ENCODE assay signal across 13 cellular contexts in the genomic region with DNA sequence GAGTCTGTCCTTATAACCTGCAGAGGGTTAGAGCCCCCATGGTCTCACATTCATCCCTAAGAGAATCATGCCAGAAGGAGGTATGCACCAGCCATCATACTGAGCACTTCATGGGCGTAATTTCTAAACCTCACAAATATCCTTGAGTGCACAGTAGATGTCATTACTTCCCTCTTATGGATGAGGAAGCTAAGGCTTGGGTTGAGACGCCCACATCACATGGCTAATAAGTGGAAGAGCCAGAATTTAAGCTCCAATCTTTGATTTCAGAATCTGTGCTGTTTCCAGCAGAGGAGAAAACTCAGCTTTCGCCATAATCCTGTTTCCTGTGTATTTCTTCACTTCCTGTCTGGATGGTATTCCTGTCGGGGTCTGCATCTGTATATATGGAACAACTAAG. TPM values are rescaled to one million over a fixed set of nuclear protein-coding genes. Genes with fewer than 3 reads are reported as not detected.
DNase-seq lines count a peak whose midpoint lies in the region; ATAC-seq and TF ChIP-seq lines count a peak whose summit lies in the region.
"Had no signal": no experiment of that assay in that cellular context is flagged by ENCODE, and none has a peak within 500 bp of the region (broad histone marks: within the 10 kb centered on the region; RNA-seq: fewer than 3 reads in every experiment).

No MANE protein-coding gene starts in this region.

- H3K9me3 ChIP-seq in AG04450 (ENCODE audit: control insufficient read depth, insufficient read depth, low read length) = no peaks in the 10 kb centered on the region
- H3K9me3 ChIP-seq in naive thymus-derived CD4-positive, alpha-beta T cell (ENCODE audit: control insufficient read depth in 2 of 3, low read length in 3 of 3) = no peaks in the 10 kb centered on the region

- H3K4me3 ChIP-seq in AG04450 (ENCODE audit: low read depth, low read length) (no peak overlapping the region), GM12865 (ENCODE audit: low read depth, low read length) (peak overlapping the region; percentile 42)
- H3K4me3 ChIP-seq in naive thymus-derived CD4-positive, alpha-beta T cell (ENCODE audit: low read length) = no peak overlapping the region

- H3K4me1 ChIP-seq in naive thymus-derived CD4-positive, alpha-beta T cell (ENCODE audit: control insufficient read depth in 2 of 2, insufficient read depth in 2 of 2, low read length in 2 of 2) = peaks cover 30 to 55% of the 10 kb centered on the region in 2 donors

- H3K9me3 Mint-ChIP-seq in activated naive CD8-positive, alpha-beta T cell treated with anti-CD3 and anti-CD28 coated beads, Interleukin-2, amount 50 U/mL, for 24 hours = no peaks in the 10 kb centered on the region
- H3K9me3 Mint-ChIP-seq in naive thymus-derived CD4-positive, alpha-beta T cell = peaks cover 0 to 2% (median 0%) of the 10 kb centered on the region in 11 donors

- H3K27me3 Mint-ChIP-seq in activated naive CD8-positive, alpha-beta T cell treated with anti-CD3 and anti-CD28 coated beads, Interleukin-2, amount 50 U/mL, for 24 hours = no peaks in the 10 kb centered on the region
- no peaks in the 10 kb centered on the region for H3K27me3 Mint-ChIP-seq in naive thymus-derived CD4-positive, alpha-beta T cell

- no peaks in the 10 kb centered on the region for H3K27me3 ChIP-seq in AG04450 (ENCODE audit: control insufficient read depth, insufficient read depth, low read length)
- H3K27me3 ChIP-seq in naive thymus-derived CD4-positive, alpha-beta T cell (ENCODE audit: control insufficient read depth in 2 of 2, insufficient read depth in 2 of 2, low read length in 2 of 2) = no peaks in the 10 kb centered on the region

- intact Hi-C loops in naive thymus-derived CD4-positive, alpha-beta T cell (cut with micrococcal nuclease) = no loop called here

- peaks cover 86% of the 10 kb centered on the region for H3K4me1 Mint-ChIP-seq in activated naive CD8-positive, alpha-beta T cell treated with anti-CD3 and anti-CD28 coated beads, Interleukin-2, amount 50 U/mL, for 24 hours
- H3K4me1 Mint-ChIP-seq in naive thymus-derived CD4-positive, alpha-beta T cell = peaks cover 26 to 89% (median 81%) of the 10 kb centered on the region in 7 donors

- H3K27ac ChIP-seq in AG04450 (ENCODE audit: low read depth, low read length) = peak overlapping the region; percentile 24
- H3K27ac ChIP-seq in naive thymus-derived CD4-positive, alpha-beta T cell (ENCODE audit: low read depth, low read length) = peak overlapping the region; percentile 72

- no peak for DNase-seq in AG04450 (ENCODE audit: low read depth, low spot score)
- DNase-seq in GM12865 (ENCODE audit: low read depth) = peak; percentile 20
- no peak for DNase-seq in activated naive CD8-positive, alpha-beta T cell treated with anti-CD3 and anti-CD28 coated beads, Interleukin-2, amount 50 U/mL, for 24 hours
- no peak for DNase-seq in naive thymus-derived CD4-positive, alpha-beta T cell
- no peak for DNase-seq in KBM-7
- DNase-seq in NCI-H2196 (lab: John Stamatoyannopoulos, UW; ENCODE audit: unreplicated experiment) = no peak
- no peak for DNase-seq in NCI-H2029 treated with DMSO at 0.1 percent for 48 hours (lab: John Stamatoyannopoulos, UW)
- no peak for DNase-seq in amniotic stem cell (lab: John Stamatoyannopoulos, UW)
- DNase-seq: COR-L47, KG1, NCI-H446 had no signal

- H3K36me3 Mint-ChIP-seq in activated naive CD8-positive, alpha-beta T cell treated with anti-CD3 and anti-CD28 coated beads, Interleukin-2, amount 50 U/mL, for 24 hours (ENCODE audit: low read depth) = peaks cover 58% of the 10 kb centered on the region
- peaks cover 0 to 38% (median 25%) of the 10 kb centered on the region in 5 donors for H3K36me3 Mint-ChIP-seq in naive thymus-derived CD4-positive, alpha-beta T cell

- ATAC-seq in activated naive CD8-positive, alpha-beta T cell treated with anti-CD3 and anti-CD28 coated beads, Interleukin-2, amount 50 U/mL, for 24 hours = no peak
- no peak for ATAC-seq in naive thymus-derived CD4-positive, alpha-beta T cell
- ATAC-seq: activated CD4-positive, CD25-positive, alpha-beta regulatory T cell treated with anti-CD3 and anti-CD28 coated beads, Interleukin-2, amount 50 U/mL, for 24 hours; HCT116 had no signal

- in situ Hi-C loops in KBM-7 (cut with MboI; ENCODE audit: low pct_unique_long_range_greater_than_20kb, low sequenced_read_pairs) = no loop called here

- POLR2A ChIA-PET in AG04450 (lab: Yijun Ruan, JAX) = interaction anchor here (0.6 kb wide), 1 partner anchor 30 kb away, joined by 3 read pairs; a partner anchor contains a TSS
- POLR2A ChIA-PET in naive thymus-derived CD4-positive, alpha-beta T cell (lab: Charles Lee) = interaction anchor here (8.1 to 15.1 kb wide), 2 partner anchors 50 to 67 kb away, joined by 110 to 200 read pairs; a partner anchor contains a TSS

- peak overlapping the region; percentile 91 for H3K27ac Mint-ChIP-seq in activated naive CD8-positive, alpha-beta T cell treated with anti-CD3 and anti-CD28 coated beads, Interleukin-2, amount 50 U/mL, for 24 hours
- H3K27ac Mint-ChIP-seq in naive thymus-derived CD4-positive, alpha-beta T cell = peak overlapping the region; percentile 62 to 99 (median 90)

- CTCF ChIA-PET in AG04450 (lab: Charles Lee) = interaction anchor here (2.4 to 15.8 kb wide), 3 partner anchors 50 to 383 kb away, joined by 10 to 508 read pairs (median 25); no protein-coding TSS in a partner anchor
- CTCF ChIA-PET in naive thymus-derived CD4-positive, alpha-beta T cell (lab: Charles Lee) = interaction anchor here (1.4 to 9.7 kb wide), 5 partner anchors 51 to 236 kb away, joined by 3 to 119 read pairs (median 23); a partner anchor contains a TSS

- H3K4me3 Mint-ChIP-seq in activated naive CD8-positive, alpha-beta T cell treated with anti-CD3 and anti-CD28 coated beads, Interleukin-2, amount 50 U/mL, for 24 hours = no peak overlapping the region
- H3K4me3 Mint-ChIP-seq in naive thymus-derived CD4-positive, alpha-beta T cell = peak overlapping the region in 3 of 10 donors; percentile 11 to 91 (median 87)

- peaks cover 38 to 45% (median 38%) of the 10 kb centered on the region in 3 experiments for H3K36me3 ChIP-seq in naive thymus-derived CD4-positive, alpha-beta T cell (ENCODE audit: control insufficient read depth in 2 of 3, insufficient read depth in 3 of 3, low read length in 3 of 3)

- TF ChIP-seq CTCF in AG04450 (IDR thresholded peaks at IDR 0.05; ENCODE audit: low read depth, low read length) (no peak), GM12865 (IDR thresholded peaks at IDR 0.05; ENCODE audit: insufficient read depth, low read depth, low read length, missing control alignments) (no peak)

RNA-seq across cellular contexts. Expression of a gene that starts 5.0 kb away (rescaled TPM):
- polyA plus RNA-seq in AG04450 (2011; rRNA removed) = 164 and 184 TPM in 2 replicates
- polyA minus RNA-seq in AG04450 (2011; rRNA and poly(A)+ RNA removed) = 61.7 and 84.1 TPM in 2 replicates
- 100 to 1,000 TPM in 4 of 5 experiments, 10 to 100 TPM in 1; 51.7 to 212 (median 191) TPM for total RNA-seq in naive thymus-derived CD4-positive, alpha-beta T cell
- 100 to 1,000 TPM; 325 to 401 TPM for polyA plus RNA-seq in naive thymus-derived CD4-positive, alpha-beta T cell

RNA-seq across cellular contexts. Expression of a gene that starts 6.4 kb away (rescaled TPM):
- polyA plus RNA-seq in AG04450 (2011; rRNA removed) = 23.9 and 28.5 TPM in 2 replicates
- 38.6 and 43.4 TPM in 2 replicates for polyA minus RNA-seq in AG04450 (2011; rRNA and poly(A)+ RNA removed)
- 10 to 100 TPM; 80.0 to 99.3 (median 87.6) TPM for total RNA-seq in naive thymus-derived CD4-positive, alpha-beta T cell
- polyA plus RNA-seq in naive thymus-derived CD4-positive, alpha-beta T cell = 10 to 100 TPM; 34.3 to 49.2 TPM

RNA-seq across cellular contexts. Expression of a gene that starts 30.5 kb away (rescaled TPM):
- polyA plus RNA-seq in AG04450 (2011; rRNA removed) = 60.3 and 67.0 TPM in 2 replicates
- 50.7 and 57.9 TPM in 2 replicates for polyA minus RNA-seq in AG04450 (2011; rRNA and poly(A)+ RNA removed)
- 1 to 10 TPM in 2 of 5 experiments, under 1 TPM in 2, not detected in 1; 0.27 to 1.6 (median 0.81) TPM for total RNA-seq in naive thymus-derived CD4-positive, alpha-beta T cell
- under 1 TPM; 0.13 to 0.59 TPM for polyA plus RNA-seq in naive thymus-derived CD4-positive, alpha-beta T cell

RNA-seq across cellular contexts. Expression of a gene that starts 52.3 kb away (rescaled TPM):
- polyA plus RNA-seq in AG04450 (2011; rRNA removed) = 1.4 and 2.9 TPM in 2 replicates
- 5.9 and 6.3 TPM in 2 replicates for polyA minus RNA-seq in AG04450 (2011; rRNA and poly(A)+ RNA removed)
- total RNA-seq in naive thymus-derived CD4-positive, alpha-beta T cell = 1 to 10 TPM; 2.8 to 9.7 (median 6.9) TPM
- 1 to 10 TPM; 1.6 to 2.7 TPM for polyA plus RNA-seq in naive thymus-derived CD4-positive, alpha-beta T cell

Comparison
In these comparisons a context has a peak if more than half of its experiments do, and no peak if none do; other contexts are left out.
1. RNA of a gene that starts 30.5 kb away (polyA plus RNA-seq): 60.3 to 67.0 TPM in AG04450; 0.13 to 0.59 TPM in naive thymus-derived CD4-positive, alpha-beta T cell; every median in the first group is over 10 times any median in the second.